ENCODE assay signal across 9 cellular contexts in genomic region chr3:34012102-34012461, GRCh38.
A peak's percentile ranks its signal among the peaks of the same experiment; 100 is the strongest.
DNase-seq lines count a peak whose midpoint lies in the region; ATAC-seq and TF ChIP-seq lines count a peak whose summit lies in the region.
"Had no signal": no experiment of that assay in that cellular context is flagged by ENCODE, and none has a peak within 500 bp of the region (broad histone marks: within the 10 kb centered on the region; RNA-seq: fewer than 3 reads in every experiment).

No MANE protein-coding gene starts in this region.

- H3K27me3 ChIP-seq in GM23338 (ENCODE audit: insufficient read depth) (no peaks in the 10 kb centered on the region), PC-3 (ENCODE audit: low read length) (no peaks in the 10 kb centered on the region)

- no peak overlapping the region for H3K4me3 ChIP-seq in GM23338
- H3K4me3 ChIP-seq in PC-3 (ENCODE audit: low read length) = no peak overlapping the region
- H3K4me3 ChIP-seq in retinal pigment epithelial cell (ENCODE audit: low read length) = no peak overlapping the region

- CTCF ChIA-PET in PC-3 (lab: Charles Lee) = interaction anchor here (0.7 to 1.8 kb wide), 3 partner anchors 32 to 1649 kb away, joined by 3 to 9 read pairs (median 8); no protein-coding TSS in a partner anchor
- CTCF ChIA-PET in activated CD4-positive, alpha-beta memory T cell treated with anti-CD3 and anti-CD28 coated beads, Interleukin-2, amount 10 ng/mL, durations not matched to agents 7 days and 5 days (lab: Charles Lee) = no interaction called here

- H3K36me3 ChIP-seq in GM23338 (ENCODE audit: insufficient read depth) (no peaks in the 10 kb centered on the region), PC-3 (ENCODE audit: low read depth, low read length) (no peaks in the 10 kb centered on the region)

- POLR2A ChIA-PET in PC-3 (lab: Charles Lee; ENCODE audit: unreplicated experiment) = interaction anchor here (0.6 kb wide), 1 partner anchor 214 kb away, joined by 3 read pairs; the partner anchor contains the start of gene PDCD6IP
- POLR2A ChIA-PET in activated CD4-positive, alpha-beta memory T cell treated with anti-CD3 and anti-CD28 coated beads, Interleukin-2, amount 10 ng/mL, durations not matched to agents 7 days and 5 days (lab: Charles Lee) = no interaction called here

- H3K9me3 Mint-ChIP-seq in GM23338 = no peaks in the 10 kb centered on the region
- H3K9me3 Mint-ChIP-seq in activated CD4-positive, alpha-beta memory T cell treated with anti-CD3 and anti-CD28 coated beads, Interleukin-2, amount 10 ng/mL, durations not matched to agents 7 days and 5 days = no peaks in the 10 kb centered on the region
- H3K9me3 Mint-ChIP-seq: activated CD8-positive, alpha-beta T cell treated with anti-CD3 and anti-CD28 coated beads for 36 hours; IgD-negative memory B cell had no signal

- H3K27me3 Mint-ChIP-seq in GM23338 (ENCODE audit: insufficient read depth, low read depth, poor library complexity) = no peaks in the 10 kb centered on the region
- H3K27me3 Mint-ChIP-seq in activated CD4-positive, alpha-beta memory T cell treated with anti-CD3 and anti-CD28 coated beads, Interleukin-2, amount 10 ng/mL, durations not matched to agents 7 days and 5 days = no peaks in the 10 kb centered on the region
- H3K27me3 Mint-ChIP-seq: activated CD8-positive, alpha-beta T cell treated with anti-CD3 and anti-CD28 coated beads for 36 hours; IgD-negative memory B cell had no signal

- no peak for TF ChIP-seq CTCF in GM23338 (conservative IDR thresholded peaks at IDR 0.05; ENCODE audit: low read depth in 2 of 2)
- no peak for TF ChIP-seq CTCF in PC-3 (conservative IDR thresholded peaks at IDR 0.05; ENCODE audit: low read depth, low read length)
- TF ChIP-seq CTCF in retinal pigment epithelial cell (conservative IDR thresholded peaks at IDR 0.05; ENCODE audit: low read depth, low read length) = no peak

- no peak overlapping the region for H3K27ac Mint-ChIP-seq in GM23338
- no peak overlapping the region for H3K27ac Mint-ChIP-seq in activated CD4-positive, alpha-beta memory T cell treated with anti-CD3 and anti-CD28 coated beads, Interleukin-2, amount 10 ng/mL, durations not matched to agents 7 days and 5 days
- H3K27ac Mint-ChIP-seq: activated CD8-positive, alpha-beta T cell treated with anti-CD3 and anti-CD28 coated beads for 36 hours had no signal

- H3F3A ChIP-seq in GM23338 (replicated peaks; ENCODE audit: low read depth) (no peaks in the 10 kb centered on the region), PC-3 (ENCODE audit: low read length, unreplicated experiment) (peaks cover 22% of the 10 kb centered on the region)

- H3K4me2 ChIP-seq in GM23338 (no peak overlapping the region), PC-3 (ENCODE audit: low read length) (peak overlapping the region; percentile 62)

- peaks cover 17% of the 10 kb centered on the region for H3K4me1 Mint-ChIP-seq in GM23338
- peaks cover 6% of the 10 kb centered on the region for H3K4me1 Mint-ChIP-seq in activated CD4-positive, alpha-beta memory T cell treated with anti-CD3 and anti-CD28 coated beads, Interleukin-2, amount 10 ng/mL, durations not matched to agents 7 days and 5 days

- ATAC-seq in GM23338 (no peak), PC-3 (peak; percentile 73), esophagus mucosa (peak; percentile 98), HG02870 (IDR thresholded peaks at IDR 0.05; ENCODE audit: unreplicated experiment) (no peak), GM19467 (IDR thresholded peaks at IDR 0.05; ENCODE audit: unreplicated experiment) (no peak)
- ATAC-seq: activated CD8-positive, alpha-beta T cell treated with anti-CD3 and anti-CD28 coated beads for 36 hours had no signal

- H3K9me3 ChIP-seq in PC-3 (ENCODE audit: low read length) = no peaks in the 10 kb centered on the region

- H3K4me1 ChIP-seq in GM23338 (ENCODE audit: insufficient read depth) (peaks cover 18% of the 10 kb centered on the region), PC-3 (ENCODE audit: insufficient read depth, low read length) (peaks cover 44% of the 10 kb centered on the region)

- H4K20me1 ChIP-seq in GM23338 (replicated peaks; ENCODE audit: insufficient read depth) (no peaks in the 10 kb centered on the region), PC-3 (ENCODE audit: low read length) (no peaks in the 10 kb centered on the region)

- H3K9me2 ChIP-seq in GM23338 (ENCODE audit: insufficient read depth) (no peaks in the 10 kb centered on the region), PC-3 (replicated peaks; ENCODE audit: low read length) (no peaks in the 10 kb centered on the region)

- no peaks in the 10 kb centered on the region for H3K79me2 ChIP-seq in GM23338 (replicated peaks; ENCODE audit: insufficient read depth)
- no peaks in the 10 kb centered on the region for H3K79me2 ChIP-seq in PC-3 (ENCODE audit: low read length)

- DNase-seq in GM23338 (ENCODE audit: low spot score) = no peak
- peak; percentile 98 for DNase-seq in PC-3
- peak; percentile 90 for DNase-seq in retinal pigment epithelial cell (ENCODE audit: low read depth)
- no peak for DNase-seq in activated CD4-positive, alpha-beta memory T cell treated with anti-CD3 and anti-CD28 coated beads, Interleukin-2, amount 10 ng/mL, durations not matched to agents 7 days and 5 days
- DNase-seq: activated CD8-positive, alpha-beta T cell treated with anti-CD3 and anti-CD28 coated beads for 36 hours had no signal

- H3K27ac ChIP-seq in GM23338 (ENCODE audit: low read depth) (no peak overlapping the region), PC-3 (ENCODE audit: low read length) (peak overlapping the region; percentile 99)

- H2AFZ ChIP-seq in GM23338 (peak overlapping the region; percentile 43; the same call in 1 of the 2 replicates), PC-3 (ENCODE audit: low read length) (no peak overlapping the region)

- H3K9ac ChIP-seq in PC-3 (ENCODE audit: low read length) = peak overlapping the region; percentile 61

- BruUV-seq in PC-3 (replicated peaks; lab: Mats Ljungman, UMichigan) = no TSS peak

- H3K4me3 Mint-ChIP-seq in GM23338 = no peak overlapping the region
- H3K4me3 Mint-ChIP-seq in activated CD4-positive, alpha-beta memory T cell treated with anti-CD3 and anti-CD28 coated beads, Interleukin-2, amount 10 ng/mL, durations not matched to agents 7 days and 5 days = no peak overlapping the region
- H3K4me3 Mint-ChIP-seq: activated CD8-positive, alpha-beta T cell treated with anti-CD3 and anti-CD28 coated beads for 36 hours; IgD-negative memory B cell had no signal

- intact Hi-C loops in PC-3 (cut with micrococcal nuclease) = loop anchor here (1.0 to 10.0 kb wide), 4 partner anchors 32 to 1933 kb away; partner anchors contain the start of gene PDCD6IP

- H3K36me3 Mint-ChIP-seq in GM23338 (ENCODE audit: low read depth) = no peaks in the 10 kb centered on the region
- no peaks in the 10 kb centered on the region for H3K36me3 Mint-ChIP-seq in activated CD4-positive, alpha-beta memory T cell treated with anti-CD3 and anti-CD28 coated beads, Interleukin-2, amount 10 ng/mL, durations not matched to agents 7 days and 5 days (ENCODE audit: low read depth)

TF ChIP-seq in GM23338, 12 proteins besides CTCF, POLR2A, EP300 and RAD21 (continues in another document):
- TF ChIP-seq EZH2 (IDR thresholded peaks at IDR 0.05; ENCODE audit: low read depth, unreplicated experiment) (no peak), ZNF114 (CRISPR knock-in tag; IDR thresholded peaks at IDR 0.05) (no peak)

Comparison
In these comparisons a context has a peak if more than half of its experiments do, and no peak if none do; other contexts are left out.
1. ATAC-seq: peak in PC-3 (single experiment) and esophagus mucosa (single experiment); none in GM23338 (single experiment), HG02870 (single experiment) and GM19467 (single experiment).
2. DNase-seq: peak in PC-3 (single experiment) and retinal pigment epithelial cell (single experiment); none in GM23338 (single experiment) and activated CD4-positive, alpha-beta memory T cell treated with anti-CD3 and anti-CD28 coated beads, Interleukin-2, amount 10 ng/mL, durations not matched to agents 7 days and 5 days (single experiment).